Comparison of ENCODE assay signal across 15 cellular contexts in genomic region chr14:95562892-95563685, GRCh38. TPM values are rescaled to one million over a fixed set of nuclear protein-coding genes. Genes with fewer than 3 reads are reported as not detected.
DNase-seq lines count a peak whose midpoint lies in the region; ATAC-seq, FAIRE-seq and TF ChIP-seq lines count a peak whose summit lies in the region.
"Had no signal": no experiment of that assay in that cellular context is flagged by ENCODE, and none has a peak within 500 bp of the region (broad histone marks: within the 10 kb centered on the region; RNA-seq: fewer than 3 reads in every experiment).

No MANE protein-coding gene starts in this region.

- no peak overlapping the region for H3K4me3 ChIP-seq in cardiac muscle cell
- H3K4me3 ChIP-seq in left ventricle myocardium inferior: no peak overlapping the region
- no peak overlapping the region for H3K4me3 ChIP-seq in bronchial epithelial cell (ENCODE audit: low read depth, low read length)
- peak overlapping the region; percentile 29 for H3K4me3 ChIP-seq in lower lobe of right lung
- no peak overlapping the region for H3K4me3 ChIP-seq in lower leg skin (ENCODE audit: low read depth, poor library complexity, severe bottlenecking)

- peaks cover 4% of the 10 kb centered on the region for H3K27me3 ChIP-seq in cardiac muscle cell
- H3K27me3 ChIP-seq in left ventricle myocardium inferior (ENCODE audit: low read depth): peaks cover 13% of the 10 kb centered on the region
- no peaks in the 10 kb centered on the region for H3K27me3 ChIP-seq in bronchial epithelial cell (ENCODE audit: control insufficient read depth, insufficient read depth, low read length)
- H3K27me3 ChIP-seq in lower lobe of right lung (ENCODE audit: low read depth): no peaks in the 10 kb centered on the region

- WGBS in lower leg skin, 2 donors: 75 to 81% methylated on average over 18 of the region's 18 CpGs

- no peak for TF ChIP-seq POLR2A in lower leg skin (IDR thresholded peaks at IDR 0.05)

- intact Hi-C loops in left ventricle myocardium inferior (cut with micrococcal nuclease): loop anchor here (5.0 kb wide), 1 partner anchor 429 kb away; no protein-coding TSS in a partner anchor
- intact Hi-C loops in lower lobe of right lung (cut with DNase I): no loop called here
- intact Hi-C loops in lower leg skin (cut with DNase I; ENCODE audit: low total_unique reads): loop anchor here (5.0 to 10.0 kb wide), 2 partner anchors 212 to 429 kb away; no protein-coding TSS in a partner anchor

- no peaks in the 10 kb centered on the region for H3K9me3 ChIP-seq in cardiac muscle cell (ENCODE audit: low read depth)
- H3K9me3 ChIP-seq in left ventricle myocardium inferior (replicated peaks): no peaks in the 10 kb centered on the region
- no peaks in the 10 kb centered on the region for H3K9me3 ChIP-seq in lower lobe of right lung

- H3K4me1 ChIP-seq in cardiac muscle cell (ENCODE audit: low read depth): no peaks in the 10 kb centered on the region
- peaks cover 3% of the 10 kb centered on the region for H3K4me1 ChIP-seq in left ventricle myocardium inferior
- no peaks in the 10 kb centered on the region for H3K4me1 ChIP-seq in lower lobe of right lung

- TF ChIP-seq CTCF in cardiac muscle cell (IDR thresholded peaks at IDR 0.05; ENCODE audit: low read depth, low read length) (no peak), left ventricle myocardium inferior (IDR thresholded peaks at IDR 0.05; ENCODE audit: borderline replicate concordance) (no peak), bronchial epithelial cell (IDR thresholded peaks at IDR 0.05; ENCODE audit: insufficient read depth, low read length, severe bottlenecking) (no peak), lower lobe of right lung (IDR thresholded peaks at IDR 0.05) (no peak), lower leg skin (IDR thresholded peaks at IDR 0.05) (no peak)

- ATAC-seq in lower lobe of right lung (peak; percentile 87 to 90), GM21423 (IDR thresholded peaks at IDR 0.05; ENCODE audit: unreplicated experiment) (no peak)
- ATAC-seq: naive thymus-derived CD8-positive, alpha-beta T cell; SK-N-SH treated with all-trans-retinoic acid at 6 μM for 48 hours; stimulated activated effector memory CD8-positive, alpha-beta T cell treated with anti-CD3 and anti-CD28 coated beads, Interleukin-12 subunit alpha, Interleukin-12 subunit beta, amount 100 ng/mL, for 72 hours had no signal

- no peak overlapping the region for H3K27ac ChIP-seq in cardiac muscle cell
- no peak overlapping the region for H3K27ac ChIP-seq in left ventricle myocardium inferior (replicated peaks)
- no peak overlapping the region for H3K27ac ChIP-seq in lower lobe of right lung

- no peak for FAIRE-seq in bronchial epithelial cell (lab: Jason Lieb, UNC)

- H3K36me3 ChIP-seq in cardiac muscle cell (no peaks in the 10 kb centered on the region), left ventricle myocardium inferior (no peaks in the 10 kb centered on the region), bronchial epithelial cell (ENCODE audit: control insufficient read depth, insufficient read depth, low read length) (no peaks in the 10 kb centered on the region), lower lobe of right lung (no peaks in the 10 kb centered on the region)

- peak; percentile 15 to 40 for DNase-seq in cardiac muscle cell (ENCODE audit: low read depth in 1 of 2, low spot score in 1 of 2)
- DNase-seq in left ventricle myocardium inferior: no peak
- DNase-seq in bronchial epithelial cell (ENCODE audit: low read depth): peak; percentile 5
- peak; percentile 70 for DNase-seq in lower lobe of right lung
- DNase-seq in stimulated activated CD4-positive, alpha-beta T cell treated with anti-CD3 and anti-CD28 coated beads, Interleukin-4, amount 100 ng/mL, for 1 hour: no peak
- DNase-seq in activated gamma-delta T cell treated with Interleukin-2 at 50 U/mL for 16 hours: no peak
- no peak for DNase-seq in lower leg skin (ENCODE audit: low spot score in 2 of 2)
- DNase-seq: activated CD4-positive, alpha-beta T cell treated with anti-CD3 and anti-CD28 coated beads for 48 hours; activated effector memory CD4-positive, alpha-beta T cell treated with anti-CD3 and anti-CD28 coated beads, Interleukin-2, amount 50 U/mL, for 16 hours; KG1; naive thymus-derived CD8-positive, alpha-beta T cell; NCI-H446 treated with DMSO at 0.1 percent for 48 hours had no signal

RNA-seq across cellular contexts. Expression of gene GLRX5, which starts 28.2 kb away (rescaled TPM):
- total RNA-seq in cardiac muscle cell: 50.2 and 80.8 TPM in 2 replicates
- 180 and 181 TPM in 2 replicates for polyA plus RNA-seq in cardiac muscle cell
- 85.0 TPM for total RNA-seq in left ventricle myocardium inferior
- 41.6 and 74.8 TPM in 2 replicates for total RNA-seq in bronchial epithelial cell
- 23.7 TPM for total RNA-seq in lower lobe of right lung
- 10 to 100 TPM; 26.4 to 34.6 (median 33.9) TPM for total RNA-seq in lower leg skin

RNA-seq across cellular contexts. Expression of gene SYNE3, which starts 46.6 kb away (rescaled TPM):
- total RNA-seq in cardiac muscle cell: 0.42 and 2.0 TPM in 2 replicates
- 0.09 and 0.45 TPM in 2 replicates for polyA plus RNA-seq in cardiac muscle cell
- 11.3 TPM for total RNA-seq in left ventricle myocardium inferior
- 4.6 and 5.3 TPM in 2 replicates for total RNA-seq in bronchial epithelial cell
- 22.4 TPM for total RNA-seq in lower lobe of right lung
- 10 to 100 TPM; 13.8 to 26.2 (median 15.2) TPM for total RNA-seq in lower leg skin

Comparison
In these comparisons a context has a peak if more than half of its experiments do, and no peak if none do; other contexts are left out.
1. DNase-seq: peak in cardiac muscle cell (2 of 2), bronchial epithelial cell (single experiment) and lower lobe of right lung (single experiment); none in left ventricle myocardium inferior (single experiment), stimulated activated CD4-positive, alpha-beta T cell treated with anti-CD3 and anti-CD28 coated beads, Interleukin-4, amount 100 ng/mL, for 1 hour (single experiment), activated gamma-delta T cell treated with Interleukin-2 at 50 U/mL for 16 hours (single experiment) and lower leg skin (0 of 2).